Comparison of ENCODE assay signal across 12 cellular contexts in the genomic region with DNA sequence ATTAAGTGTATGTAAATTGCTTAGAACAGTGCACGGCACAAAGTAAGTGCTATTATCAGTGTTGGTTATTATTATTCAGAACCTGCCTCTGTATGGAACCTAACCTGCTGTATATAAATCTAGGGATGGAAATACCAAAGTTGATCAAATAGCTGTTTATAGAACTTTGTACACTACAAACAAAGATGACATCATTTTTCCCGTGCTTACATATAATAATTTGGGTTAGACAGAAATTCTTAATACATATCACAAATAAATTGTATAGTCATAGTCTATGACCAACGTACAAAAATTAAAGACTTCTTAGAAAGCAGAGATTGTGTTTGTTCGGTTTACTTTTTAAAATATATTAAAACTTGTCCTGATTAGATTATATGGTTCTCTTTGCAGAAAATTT. TPM values are rescaled to one million over a fixed set of nuclear protein-coding genes. Genes with fewer than 3 reads are reported as not detected.
"Had no signal": no experiment of that assay in that cellular context is flagged by ENCODE, and none has a peak within 500 bp of the region (broad histone marks: within the 10 kb centered on the region; RNA-seq: fewer than 3 reads in every experiment).

No MANE protein-coding gene starts in this region.

RNA-seq across cellular contexts. Expression of gene GYPA, which starts 4.3 kb away (rescaled TPM):
- total RNA-seq: subcutaneous adipose tissue, suprapubic skin, testis, thoracic aorta, thyroid gland, tibial nerve, transverse colon, upper lobe of right lung, ureter, vagina had no signal
- polyA plus RNA-seq: stomach, urinary bladder had no signal
